In the genomic region with DNA sequence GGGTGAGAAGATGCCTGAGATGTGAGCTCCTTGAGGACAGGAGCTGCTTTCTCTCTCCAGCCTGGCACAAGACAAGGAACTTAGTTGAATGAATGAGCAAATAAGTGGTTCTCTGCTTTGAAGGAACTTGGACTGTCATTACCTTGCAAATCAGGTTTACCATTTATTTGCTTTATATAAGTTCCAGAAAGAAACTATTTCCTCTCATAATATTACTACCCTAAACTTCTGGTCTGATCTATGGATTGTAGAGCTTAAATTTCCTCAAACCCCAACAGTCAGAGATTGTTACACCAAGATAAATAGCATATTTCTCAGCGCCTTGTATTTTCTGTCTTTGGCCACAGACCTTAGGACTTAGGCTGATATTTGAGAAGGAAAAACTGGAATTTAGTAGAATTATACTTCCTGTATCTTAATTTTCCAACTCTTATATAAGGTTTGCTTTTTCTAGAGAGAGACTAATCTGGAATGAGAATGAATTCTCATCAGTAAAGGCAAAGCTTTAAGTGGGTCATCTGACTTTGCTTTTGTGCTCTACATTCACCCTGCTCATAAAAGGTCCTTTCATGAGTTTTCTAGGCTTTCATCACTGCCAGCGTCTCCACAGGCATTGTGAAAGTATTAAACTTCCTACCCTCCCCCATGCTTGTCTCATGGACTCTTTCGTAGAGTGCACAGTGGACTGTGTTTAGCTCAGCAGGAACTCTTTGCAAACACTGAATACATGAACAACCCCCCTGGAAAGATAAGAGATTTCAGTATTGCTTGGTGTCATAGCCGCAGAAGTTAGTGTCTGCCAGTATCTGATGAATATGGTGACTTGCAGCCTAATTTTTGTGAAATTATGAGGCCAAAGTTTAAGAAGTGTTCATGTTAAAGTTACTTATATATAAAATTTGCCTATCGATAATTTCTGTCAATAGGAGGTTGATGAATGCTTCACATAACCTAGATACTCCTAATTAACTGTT, we compare ENCODE assay signal across 11 cellular contexts.
DNase-seq lines count a peak whose midpoint lies in the region; ATAC-seq, FAIRE-seq and TF ChIP-seq lines count a peak whose summit lies in the region.
"Had no signal": no experiment of that assay in that cellular context is flagged by ENCODE, and none has a peak within 500 bp of the region (broad histone marks: within the 10 kb centered on the region; RNA-seq: fewer than 3 reads in every experiment).

No MANE protein-coding gene starts in this region.

- H3K27me3 ChIP-seq in cardiac muscle cell, result no peaks in the 10 kb centered on the region
- H3K27me3 ChIP-seq in left ventricle myocardium inferior (ENCODE audit: low read depth), result no peaks in the 10 kb centered on the region
- no peaks in the 10 kb centered on the region for H3K27me3 ChIP-seq in body of pancreas
- H3K27me3 ChIP-seq in liver (ENCODE audit: control insufficient read depth in 4 of 4, insufficient read depth in 4 of 4, low read length in 3 of 4), result no peaks in the 10 kb centered on the region
- H3K27me3 ChIP-seq in esophagus muscularis mucosa, result no peaks in the 10 kb centered on the region
- H3K27me3 ChIP-seq: BLaER1 treated with 17β-estradiol and CSF1 and Interleukin-3, amounts not matched to agents 10 nM and 100 nM had no signal

- intact Hi-C loops in left ventricle myocardium inferior (cut with micrococcal nuclease) (no loop called here), body of pancreas (cut with DNase I) (no loop called here), esophagus muscularis mucosa (cut with DNase I) (no loop called here)

- peak; percentile 30 to 93 for DNase-seq in cardiac muscle cell (ENCODE audit: low read depth in 1 of 2, low spot score in 1 of 2)
- DNase-seq in left ventricle myocardium inferior, result no peak
- DNase-seq in body of pancreas, result peak in 3 of 4 donors; percentile 15 to 42 (median 18)
- no peak for DNase-seq in activated effector memory CD4-positive, alpha-beta T cell treated with Interleukin-2 at 50 U/mL for 16 hours
- no peak for DNase-seq in esophagus muscularis mucosa (ENCODE audit: extremely low spot score)
- no peak for DNase-seq in D721Med (ENCODE audit: insufficient read length, low spot score)
- DNase-seq: activated naive CD8-positive, alpha-beta T cell treated with anti-CD3 and anti-CD28 coated beads, Interleukin-2, amount 10 ng/mL, durations not matched to agents 7 days and 5 days had no signal

- ATAC-seq in body of pancreas (peak; percentile 79), HG03460 (IDR thresholded peaks at IDR 0.05; ENCODE audit: unreplicated experiment) (no peak)
- ATAC-seq: Panc1 had no signal

- H3K27ac ChIP-seq in cardiac muscle cell (peak overlapping the region; percentile 11), left ventricle myocardium inferior (replicated peaks) (no peak overlapping the region), body of pancreas (peak overlapping the region in 3 of 4 donors; percentile 20 to 48 (median 46)), liver (ENCODE audit: low read depth in 1 of 2, low read length in 2 of 2) (peak overlapping the region; percentile 55 to 73), esophagus muscularis mucosa (replicated peaks in 1 of 4) (no peak overlapping the region)
- H3K27ac ChIP-seq: BLaER1 treated with 17β-estradiol and CSF1 and Interleukin-3, amounts not matched to agents 10 nM and 100 nM had no signal

- FAIRE-seq in D721Med (lab: Jason Lieb, UNC), result no peak

- H3K36me3 ChIP-seq in cardiac muscle cell, result no peaks in the 10 kb centered on the region
- peaks cover 10% of the 10 kb centered on the region for H3K36me3 ChIP-seq in left ventricle myocardium inferior
- H3K36me3 ChIP-seq in body of pancreas (replicated peaks in 1 of 2; ENCODE audit: insufficient read depth in 1 of 2, low read depth in 2 of 2), result peaks cover 0 to 2% of the 10 kb centered on the region in 2 donors
- peaks cover 0 to 6% (median 2%) of the 10 kb centered on the region in 4 donors for H3K36me3 ChIP-seq in liver (ENCODE audit: control insufficient read depth in 4 of 4, insufficient read depth in 3 of 4, low read depth in 1 of 4, low read length in 3 of 4)
- peaks cover 4 to 16% (median 12%) of the 10 kb centered on the region in 4 donors for H3K36me3 ChIP-seq in esophagus muscularis mucosa

- TF ChIP-seq CTCF in cardiac muscle cell (IDR thresholded peaks at IDR 0.05; ENCODE audit: low read depth, low read length) (no peak), left ventricle myocardium inferior (IDR thresholded peaks at IDR 0.05; ENCODE audit: borderline replicate concordance) (no peak), body of pancreas (IDR thresholded peaks at IDR 0.05) (no peak), liver (IDR thresholded peaks at IDR 0.05; ENCODE audit: low read depth, low read length, missing input control) (no peak), esophagus muscularis mucosa (IDR thresholded peaks at IDR 0.05) (no peak), D721Med (IDR thresholded peaks at IDR 0.05; ENCODE audit: insufficient read depth, missing control alignments) (no peak)

- 58 to 65% methylated on average over 5 of the region's 5 CpGs for WGBS in body of pancreas, 2 donors
- 39% methylated on average over 5 of the region's 5 CpGs for WGBS in liver
- WGBS in esophagus muscularis mucosa, result 70% methylated on average over 5 of the region's 5 CpGs

- TF ChIP-seq RAD21 in liver (IDR thresholded peaks at IDR 0.05), result peak; percentile 49 to 66

- H3K4me1 ChIP-seq in cardiac muscle cell (ENCODE audit: low read depth), result peaks cover 12% of the 10 kb centered on the region
- peaks cover 32% of the 10 kb centered on the region for H3K4me1 ChIP-seq in left ventricle myocardium inferior
- peaks cover 5% of the 10 kb centered on the region for H3K4me1 ChIP-seq in body of pancreas
- H3K4me1 ChIP-seq in liver (ENCODE audit: control insufficient read depth in 4 of 4, insufficient read depth in 4 of 4, low read length in 3 of 4), result peaks cover 1 to 13% (median 8%) of the 10 kb centered on the region in 4 donors
- H3K4me1 ChIP-seq in esophagus muscularis mucosa, result peaks cover 0 to 5% (median 2%) of the 10 kb centered on the region in 4 donors

- H3K9me3 ChIP-seq in cardiac muscle cell (ENCODE audit: low read depth), result no peaks in the 10 kb centered on the region
- H3K9me3 ChIP-seq in left ventricle myocardium inferior (replicated peaks), result no peaks in the 10 kb centered on the region
- no peaks in the 10 kb centered on the region for H3K9me3 ChIP-seq in body of pancreas
- H3K9me3 ChIP-seq in liver (ENCODE audit: control insufficient read depth in 4 of 4, low read length in 3 of 4), result no peaks in the 10 kb centered on the region
- H3K9me3 ChIP-seq in esophagus muscularis mucosa, result no peaks in the 10 kb centered on the region

- no peak overlapping the region for H3K4me3 ChIP-seq in cardiac muscle cell
- H3K4me3 ChIP-seq in left ventricle myocardium inferior, result no peak overlapping the region
- H3K4me3 ChIP-seq in body of pancreas, result no peak overlapping the region
- no peak overlapping the region for H3K4me3 ChIP-seq in liver (ENCODE audit: low read depth in 1 of 3, low read length in 3 of 3)
- H3K4me3 ChIP-seq in esophagus muscularis mucosa, result no peak overlapping the region
- H3K4me3 ChIP-seq: BLaER1 treated with 17β-estradiol and CSF1 and Interleukin-3, amounts not matched to agents 10 nM and 100 nM had no signal

- H3K9ac ChIP-seq in liver (ENCODE audit: low read depth in 1 of 2, low read length in 2 of 2), result peak overlapping the region in 1 of 2 donors; percentile 69
- H3K9ac ChIP-seq: BLaER1 treated with 17β-estradiol and CSF1 and Interleukin-3, amounts not matched to agents 10 nM and 100 nM had no signal

- TF ChIP-seq POLR2A in body of pancreas (IDR thresholded peaks at IDR 0.05), result no peak
- no peak for TF ChIP-seq POLR2A in esophagus muscularis mucosa (IDR thresholded peaks at IDR 0.05; ENCODE audit: low read depth)

- no peak for TF ChIP-seq EP300 in esophagus muscularis mucosa (IDR thresholded peaks at IDR 0.05)

TF ChIP-seq in liver, 16 proteins besides CTCF, POLR2A, EP300 and RAD21 (continues in another document):
- TF ChIP-seq YY1 (IDR thresholded peaks at IDR 0.05), result peak; percentile 63
- peak; percentile 72 to 76 for TF ChIP-seq RXRA (IDR thresholded peaks at IDR 0.05)
- TF ChIP-seq HNF4G (IDR thresholded peaks at IDR 0.05), result peak; percentile 57
- TF ChIP-seq, protein P1, sequence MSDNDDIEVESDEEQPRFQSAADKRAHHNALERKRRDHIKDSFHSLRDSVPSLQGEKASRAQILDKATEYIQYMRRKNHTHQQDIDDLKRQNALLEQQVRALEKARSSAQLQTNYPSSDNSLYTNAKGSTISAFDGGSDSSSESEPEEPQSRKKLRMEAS (IDR thresholded peaks at IDR 0.05), result peak; percentile 47
- TF ChIP-seq FOXA2 (IDR thresholded peaks at IDR 0.05), result no peak
- peak; percentile 64 to 68 for TF ChIP-seq JUND (IDR thresholded peaks at IDR 0.05)
- TF ChIP-seq SP1 (IDR thresholded peaks at IDR 0.05), result peak; percentile 82
- no peak for TF ChIP-seq EGR1 (IDR thresholded peaks at IDR 0.05; ENCODE audit: low read depth in 2 of 2)
- peak; percentile 26 for TF ChIP-seq NR2F2 (IDR thresholded peaks at IDR 0.05)
- TF ChIP-seq, protein P2, sequence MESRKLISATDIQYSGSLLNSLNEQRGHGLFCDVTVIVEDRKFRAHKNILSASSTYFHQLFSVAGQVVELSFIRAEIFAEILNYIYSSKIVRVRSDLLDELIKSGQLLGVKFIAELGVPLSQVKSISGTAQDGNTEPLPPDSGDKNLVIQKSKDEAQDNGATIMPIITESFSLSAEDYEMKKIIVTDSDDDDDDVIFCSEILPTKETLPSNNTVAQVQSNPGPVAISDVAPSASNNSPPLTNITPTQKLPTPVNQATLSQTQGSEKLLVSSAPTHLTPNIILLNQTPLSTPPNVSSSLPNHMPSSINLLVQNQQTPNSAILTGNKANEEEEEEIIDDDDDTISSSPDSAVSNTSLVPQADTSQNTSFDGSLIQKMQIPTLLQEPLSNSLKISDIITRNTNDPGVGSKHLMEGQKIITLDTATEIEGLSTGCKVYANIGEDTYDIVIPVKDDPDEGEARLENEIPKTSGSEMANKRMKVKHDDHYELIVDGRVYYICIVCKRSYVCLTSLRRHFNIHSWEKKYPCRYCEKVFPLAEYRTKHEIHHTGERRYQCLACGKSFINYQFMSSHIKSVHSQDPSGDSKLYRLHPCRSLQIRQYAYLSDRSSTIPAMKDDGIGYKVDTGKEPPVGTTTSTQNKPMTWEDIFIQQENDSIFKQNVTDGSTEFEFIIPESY (IDR thresholded peaks at IDR 0.05), result peak; percentile 33
- TF ChIP-seq, protein P3, sequence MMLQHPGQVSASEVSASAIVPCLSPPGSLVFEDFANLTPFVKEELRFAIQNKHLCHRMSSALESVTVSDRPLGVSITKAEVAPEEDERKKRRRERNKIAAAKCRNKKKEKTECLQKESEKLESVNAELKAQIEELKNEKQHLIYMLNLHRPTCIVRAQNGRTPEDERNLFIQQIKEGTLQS (IDR thresholded peaks at IDR 0.05), result peak; percentile 69
- peak in 1 of 2 donors; percentile 49 for TF ChIP-seq GABPA (IDR thresholded peaks at IDR 0.05 in 1 of 2, conservative IDR thresholded peaks at IDR 0.05 in 1 of 2)
- TF ChIP-seq HNF4A (conservative IDR thresholded peaks at IDR 0.05), result peak; percentile 77 to 84

Comparison
In these comparisons a context has a peak if more than half of its experiments do, and no peak if none do; other contexts are left out.
1. DNase-seq: peak in cardiac muscle cell (2 of 2) and body of pancreas (3 of 4); none in left ventricle myocardium inferior (single experiment), activated effector memory CD4-positive, alpha-beta T cell treated with Interleukin-2 at 50 U/mL for 16 hours (single experiment), esophagus muscularis mucosa (single experiment) and D721Med (single experiment).
2. H3K27ac ChIP-seq: peak in cardiac muscle cell (single experiment), body of pancreas (3 of 4) and liver (2 of 2); none in left ventricle myocardium inferior (single experiment) and esophagus muscularis mucosa (0 of 4).